In genomic region chr12:49854976-49855375, GRCh38 we compare ENCODE assay signal across 30 cellular contexts. TPM values are rescaled to one million over a fixed set of nuclear protein-coding genes. Genes with fewer than 3 reads are reported as not detected.
"Had no signal": no experiment of that assay in that cellular context is flagged by ENCODE, and none has a peak within 500 bp of the region (broad histone marks: within the 10 kb centered on the region; RNA-seq: fewer than 3 reads in every experiment).

No MANE protein-coding gene starts in this region.

- DNase-seq: cortex of kidney; effector CD4-positive, alpha-beta T cell; foreskin keratinocyte; heart left ventricle; kidney; mesenchymal stem cell; mucosa of descending colon; naive B cell; pancreas; sigmoid colon; stimulated activated CD4-positive, alpha-beta T cell treated with anti-CD3 and anti-CD28 coated beads, Interleukin-2, amount 100 ng/mL, for 24 hours; stimulated activated CD4-positive, alpha-beta T cell treated with anti-CD3 and anti-CD28 coated beads, Interleukin-4, amount 100 ng/mL, for 4 hours; stimulated activated naive CD4-positive, alpha-beta T cell; stimulated activated naive CD8-positive, alpha-beta T cell treated with anti-CD3 and anti-CD28 coated beads, Interleukin-15, amount 100 ng/mL, for 72 hours; thyroid gland; trophoblast cell had no signal

- H3K4me3 Mint-ChIP-seq: mesothelial cell of epicardium; naive B cell; natural killer cell treated with Interleukin-12 subunit alpha and Interleukin-12 subunit beta and Interleukin-15 and Interleukin-18, amount 100 ng/mL, for 72 hours; neural crest cell; stimulated activated naive CD8-positive, alpha-beta T cell treated with anti-CD3 and anti-CD28 coated beads, Interleukin-15, amount 100 ng/mL, for 72 hours had no signal

- H3K27ac ChIP-seq: epithelial cell of prostate, foreskin keratinocyte, gastroesophageal sphincter, heart left ventricle, hepatocyte, neutrophil, pancreas, prostate gland, right atrium auricular region, sigmoid colon, thyroid gland, vagina had no signal

- H3K4me1 Mint-ChIP-seq: mesothelial cell of epicardium; naive B cell; neural crest cell; stimulated activated naive CD8-positive, alpha-beta T cell treated with anti-CD3 and anti-CD28 coated beads, Interleukin-15, amount 100 ng/mL, for 72 hours had no signal

- FAIRE-seq: kidney, pancreas had no signal

- H3K4me2 ChIP-seq: hepatocyte had no signal

- H3K4me3 ChIP-seq: gastroesophageal sphincter, heart left ventricle, hepatocyte, mucosa of descending colon, pancreas, prostate gland, right atrium auricular region, sigmoid colon, thyroid gland, vagina had no signal

- H3K9me3 Mint-ChIP-seq: natural killer cell treated with Interleukin-12 subunit alpha and Interleukin-12 subunit beta and Interleukin-15 and Interleukin-18, amount 100 ng/mL, for 72 hours; stimulated activated naive CD8-positive, alpha-beta T cell treated with anti-CD3 and anti-CD28 coated beads, Interleukin-15, amount 100 ng/mL, for 72 hours had no signal

- H3K27me3 ChIP-seq: pancreas, right atrium auricular region, thyroid gland, vagina had no signal

- H2AFZ ChIP-seq: hepatocyte had no signal

- H3K79me2 ChIP-seq: hepatocyte had no signal

- H3K4me1 ChIP-seq: foreskin keratinocyte, gastroesophageal sphincter, heart left ventricle, pancreas, prostate gland, right atrium auricular region, sigmoid colon, thyroid gland, vagina had no signal

- H3K27ac Mint-ChIP-seq: mesothelial cell of epicardium; natural killer cell treated with Interleukin-12 subunit alpha and Interleukin-12 subunit beta and Interleukin-15 and Interleukin-18, amount 100 ng/mL, for 72 hours; stimulated activated naive CD8-positive, alpha-beta T cell treated with anti-CD3 and anti-CD28 coated beads, Interleukin-15, amount 100 ng/mL, for 72 hours had no signal

- ATAC-seq: esophagus mucosa; foreskin keratinocyte; gastroesophageal sphincter; heart left ventricle; left lobe of liver; mucosa of descending colon; natural killer cell treated with Interleukin-12 subunit alpha and Interleukin-12 subunit beta and Interleukin-15 and Interleukin-18, amount 100 ng/mL, for 72 hours; pancreas; stimulated activated naive CD8-positive, alpha-beta T cell treated with anti-CD3 and anti-CD28 coated beads, Interleukin-15, amount 100 ng/mL, for 72 hours had no signal

- H3K36me3 Mint-ChIP-seq: mesothelial cell of epicardium; naive B cell; natural killer cell treated with Interleukin-12 subunit alpha and Interleukin-12 subunit beta and Interleukin-15 and Interleukin-18, amount 100 ng/mL, for 72 hours had no signal

- H3K9me3 ChIP-seq: gastroesophageal sphincter, heart left ventricle, mucosa of descending colon, neutrophil, pancreas, prostate gland, right atrium auricular region, sigmoid colon, thyroid gland, vagina had no signal

- H3K36me3 ChIP-seq: gastroesophageal sphincter, heart left ventricle, neutrophil, pancreas, prostate gland, right atrium auricular region, sigmoid colon, thyroid gland, vagina had no signal

RNA-seq across cellular contexts. Expression of gene FAIM2, which starts 48.7 kb away (rescaled TPM):
- total RNA-seq: dermis microvascular lymphatic vessel endothelial cell, foreskin keratinocyte, left lobe of liver, lung microvascular endothelial cell had no signal
- polyA plus RNA-seq: foreskin keratinocyte had no signal
